ENCODE assay signal across 8 cellular contexts in genomic region chr1:171313835-171314320, GRCh38. TPM values are rescaled to one million over a fixed set of nuclear protein-coding genes. Genes with fewer than 3 reads are reported as not detected.
DNase-seq lines count a peak whose midpoint lies in the region; ATAC-seq and TF ChIP-seq lines count a peak whose summit lies in the region.

Gene FMO4, plus strand, starts transcription at chr1:171314183. Its CDS starts 5,643 bp downstream, at chr1:171319826.

- H3K27ac ChIP-seq in duodenal mucosa (ENCODE audit: low read depth, low read length) = peak within 1 kb of the TSS; percentile 63
- H3K27ac ChIP-seq in lower lobe of right lung = peak within 1 kb of the TSS; percentile 76

- H3K27me3 ChIP-seq in duodenal mucosa (ENCODE audit: control insufficient read depth in 1 of 2, insufficient read depth in 2 of 2, low read length in 2 of 2) (no peaks in the 10 kb centered on the region), lower lobe of right lung (ENCODE audit: low read depth) (no peaks in the 10 kb centered on the region)

- peak within 1 kb of the TSS; percentile 62 to 67 for H3K4me3 ChIP-seq in duodenal mucosa (ENCODE audit: low read depth in 1 of 2, low read length in 2 of 2)
- H3K4me3 ChIP-seq in lower lobe of right lung = peak within 1 kb of the TSS; percentile 45

- H3K4me1 ChIP-seq in duodenal mucosa (ENCODE audit: control insufficient read depth in 1 of 2, insufficient read depth in 2 of 2, low read length in 2 of 2) (peaks cover 0 to 20% of the 10 kb centered on the region in 2 donors), lower lobe of right lung (peaks cover 12% of the 10 kb centered on the region)

- ATAC-seq in GM19395 (IDR thresholded peaks at IDR 0.05; ENCODE audit: unreplicated experiment) = peak; percentile 100
- peak; percentile 100 for ATAC-seq in HG03558 (IDR thresholded peaks at IDR 0.05; ENCODE audit: extremely low read depth, unreplicated experiment)
- ATAC-seq in lower lobe of right lung = peak; percentile 100

- DNase-seq in CD1c-positive myeloid dendritic cell (ENCODE audit: extremely low spot score) (peak; percentile 97), NCI-H69 (lab: John Stamatoyannopoulos, UW) (peak; percentile 95), lower lobe of right lung (peak; percentile 67)
- DNase-seq in activated CD4-positive, alpha-beta T cell treated with anti-CD3 and anti-CD28 coated beads, Interleukin-2, amount 50 U/mL, for 1 hour = peak; percentile 70
- DNase-seq in stimulated activated CD4-positive, alpha-beta T cell treated with anti-CD3 and anti-CD28 coated beads, TNF-alpha, amount 100 ng/mL, for 4 hours (ENCODE audit: low read depth in 3 of 3) = peak; percentile 17 to 67 (median 64)

- H3K9ac ChIP-seq in duodenal mucosa (ENCODE audit: low read depth in 1 of 2, low read length in 2 of 2) = peak within 1 kb of the TSS; percentile 28 to 61

- peak; percentile 73 for TF ChIP-seq CTCF in lower lobe of right lung (IDR thresholded peaks at IDR 0.05)

- H3K36me3 ChIP-seq in duodenal mucosa (ENCODE audit: control insufficient read depth in 1 of 2, insufficient read depth in 2 of 2, low read length in 2 of 2) (peaks cover 0 to 8% of the 10 kb centered on the region in 2 donors), lower lobe of right lung (no peaks in the 10 kb centered on the region)

- intact Hi-C loops in lower lobe of right lung (cut with DNase I) = no loop called here

- H3K9me3 ChIP-seq in duodenal mucosa (ENCODE audit: control insufficient read depth in 1 of 2, low read length in 2 of 2) (no peaks in the 10 kb centered on the region), lower lobe of right lung (no peaks in the 10 kb centered on the region)

RNA-seq across cellular contexts. Expression of gene FMO4, which starts in this region (rescaled TPM):
- 5.9 TPM for total RNA-seq in lower lobe of right lung

Comparison
In these comparisons a context has a peak if more than half of its experiments do, and no peak if none do; other contexts are left out.
1. Peak in every context shown above with its lines: DNase-seq, ATAC-seq, H3K4me3 ChIP-seq and H3K27ac ChIP-seq.